8 cellular contexts compared by ENCODE assay signal in the genomic region with DNA sequence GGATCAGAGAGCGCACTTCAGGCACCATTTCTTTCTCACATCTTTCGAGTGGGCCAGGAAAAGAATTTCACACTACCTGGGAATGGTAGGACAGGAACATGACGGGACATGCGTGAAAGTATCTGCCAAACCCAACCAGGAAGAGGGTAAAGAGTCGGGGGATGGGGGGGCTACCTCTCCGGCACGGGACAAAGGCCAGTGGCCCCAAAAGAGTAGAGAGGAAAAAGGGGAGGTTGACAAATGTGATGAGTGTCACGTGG. TPM values are rescaled to one million over a fixed set of nuclear protein-coding genes. Genes with fewer than 3 reads are reported as not detected.
A peak's percentile ranks its signal among the peaks of the same experiment; 100 is the strongest.
DNase-seq lines count a peak whose midpoint lies in the region; ATAC-seq and TF ChIP-seq lines count a peak whose summit lies in the region.

No MANE protein-coding gene starts in this region.

- H3K27me3 Mint-ChIP-seq in chondrocyte (ENCODE audit: low read depth), result peaks cover 3% of the 10 kb centered on the region
- peaks cover 47 to 65% (median 54%) of the 10 kb centered on the region in 3 donors for H3K27me3 Mint-ChIP-seq in naive B cell

- H3K4me1 Mint-ChIP-seq in chondrocyte (ENCODE audit: low read depth) (peaks cover 22% of the 10 kb centered on the region), naive B cell (peaks cover 9 to 13% (median 12%) of the 10 kb centered on the region in 3 donors)

- H3K27ac ChIP-seq in left ventricle myocardium inferior (replicated peaks), result peak overlapping the region; percentile 73
- no peak overlapping the region for H3K27ac ChIP-seq in vagina

- H3K36me3 ChIP-seq in left ventricle myocardium inferior, result peaks cover 8% of the 10 kb centered on the region
- no peaks in the 10 kb centered on the region for H3K36me3 ChIP-seq in vagina

- H3K9me3 Mint-ChIP-seq in chondrocyte (ENCODE audit: low read depth) (no peaks in the 10 kb centered on the region), naive B cell (peaks cover 0 to 2% (median 0%) of the 10 kb centered on the region in 7 donors)

- H3K4me1 ChIP-seq in left ventricle myocardium inferior, result peaks cover 30% of the 10 kb centered on the region
- H3K4me1 ChIP-seq in vagina, result peaks cover 11% of the 10 kb centered on the region

- peak overlapping the region; percentile 66 for H3K4me3 Mint-ChIP-seq in chondrocyte (ENCODE audit: unreplicated experiment)
- peak overlapping the region; percentile 37 to 80 (median 74) for H3K4me3 Mint-ChIP-seq in naive B cell

- H3K36me3 Mint-ChIP-seq in chondrocyte (ENCODE audit: low read depth) (peaks cover 4% of the 10 kb centered on the region), naive B cell (peaks cover 0 to 10% of the 10 kb centered on the region in 2 donors)

- DNase-seq in left ventricle myocardium inferior (no peak), Right ventricle myocardium inferior (ENCODE audit: missing footprints) (no peak), chondrocyte (ENCODE audit: low spot score) (no peak), naive B cell (no peak), vagina (ENCODE audit: extremely low spot score in 2 of 2) (no peak), pons (ENCODE audit: low spot score) (no peak), NCI-H524 treated with DMSO at 0.1 percent for 48 hours (lab: John Stamatoyannopoulos, UW) (no peak)
- DNase-seq in activated effector memory CD4-positive, alpha-beta T cell treated with Interleukin-2 at 50 U/mL for 16 hours, result no peak

- TF ChIP-seq POLR2A in vagina (IDR thresholded peaks at IDR 0.05), result no peak

- H3K9me3 ChIP-seq in left ventricle myocardium inferior (replicated peaks) (no peaks in the 10 kb centered on the region), vagina (no peaks in the 10 kb centered on the region)

- intact Hi-C loops in left ventricle myocardium inferior (cut with micrococcal nuclease) (no loop called here), Right ventricle myocardium inferior (cut with DNase I) (no loop called here), vagina (cut with DNase I) (no loop called here)

- H3K27me3 ChIP-seq in left ventricle myocardium inferior (ENCODE audit: low read depth) (no peaks in the 10 kb centered on the region), vagina (no peaks in the 10 kb centered on the region)

- ATAC-seq in Right ventricle myocardium inferior, result no peak
- no peak for ATAC-seq in naive B cell (ENCODE audit: low read depth in 2 of 2)

- TF ChIP-seq CTCF in left ventricle myocardium inferior (IDR thresholded peaks at IDR 0.05; ENCODE audit: borderline replicate concordance) (no peak), chondrocyte (IDR thresholded peaks at IDR 0.05) (no peak), vagina (IDR thresholded peaks at IDR 0.05) (no peak)

- H3K4me3 ChIP-seq in left ventricle myocardium inferior (peak overlapping the region; percentile 71), vagina (peak overlapping the region; percentile 45 to 52)

- H3K27ac Mint-ChIP-seq in chondrocyte (ENCODE audit: unreplicated experiment) (no peak overlapping the region), naive B cell (no peak overlapping the region)

RNA-seq across cellular contexts. Expression of gene BEND7, which starts 0.8 kb away (rescaled TPM):
- total RNA-seq in left ventricle myocardium inferior (14.7 TPM), Right ventricle myocardium inferior (18.6 TPM), chondrocyte (9.7 to 15.8 TPM (median 12.3 TPM) in 3 replicates), vagina (16.2 TPM)
- polyA plus RNA-seq in naive B cell (ENCODE audit: low read depth in 6 of 6), result not detected

RNA-seq across cellular contexts. Expression of gene PRPF18, which starts 57.1 kb away (rescaled TPM):
- 14.7 TPM for total RNA-seq in left ventricle myocardium inferior
- total RNA-seq in Right ventricle myocardium inferior, result 13.9 TPM
- 13.4 to 20.9 TPM (median 14.9 TPM) in 3 replicates for total RNA-seq in chondrocyte
- polyA plus RNA-seq in naive B cell (ENCODE audit: low read depth in 6 of 6), result 10 to 100 TPM; 38.7 to 53.6 (median 43.8) TPM
- 25.8 TPM for total RNA-seq in vagina
